In genomic region chr22:47837703-47838102, GRCh38 we compare ENCODE assay signal across 8 cellular contexts.
A peak's percentile ranks its signal among the peaks of the same experiment; 100 is the strongest.
DNase-seq lines count a peak whose midpoint lies in the region; ATAC-seq and TF ChIP-seq lines count a peak whose summit lies in the region.

No MANE protein-coding gene starts in this region.

- DNase-seq in GM10266 (ENCODE audit: extremely low spot score) = no peak
- DNase-seq in NCI-H524 treated with DMSO at 0.1 percent for 48 hours (lab: John Stamatoyannopoulos, UW) = peak; percentile 23
- DNase-seq in colonic mucosa = no peak
- no peak for DNase-seq in kidney glomerular epithelial cell (lab: John Stamatoyannopoulos, UW)
- DNase-seq in islet precursor cell = no peak
- DNase-seq in natural killer cell = no peak
- no peak for DNase-seq in dorsolateral prefrontal cortex

- no peak overlapping the region for H3K27ac ChIP-seq in 22Rv1
- H3K27ac ChIP-seq in colonic mucosa = no peak overlapping the region
- H3K27ac ChIP-seq in dorsolateral prefrontal cortex = no peak overlapping the region

- H3K36me3 Mint-ChIP-seq in natural killer cell = no peaks in the 10 kb centered on the region

- H3K27ac Mint-ChIP-seq in natural killer cell = no peak overlapping the region

- no peaks in the 10 kb centered on the region for H3K9me3 Mint-ChIP-seq in natural killer cell

- H3K4me1 ChIP-seq in colonic mucosa = no peaks in the 10 kb centered on the region

- no peaks in the 10 kb centered on the region for H3K4me1 Mint-ChIP-seq in natural killer cell

- peaks cover 35 to 60% of the 10 kb centered on the region in 2 donors for H3K27me3 Mint-ChIP-seq in natural killer cell (ENCODE audit: low read depth in 2 of 2)

- TF ChIP-seq CTCF in 22Rv1 (IDR thresholded peaks at IDR 0.05) (peak; percentile 59), GM10266 (IDR thresholded peaks at IDR 0.05; ENCODE audit: control insufficient read depth, insufficient read depth, low read depth, missing control alignments) (peak; percentile 29), colonic mucosa (IDR thresholded peaks at IDR 0.05) (peak; percentile 26), natural killer cell (IDR thresholded peaks at IDR 0.05) (no peak), dorsolateral prefrontal cortex (IDR thresholded peaks at IDR 0.05 in 54 of 56, conservative IDR thresholded peaks at IDR 0.05 in 2 of 56; ENCODE audit: low read depth in 1 of 56, partially characterized antibody in 56 of 56) (peak in 6 of 56 donors; percentile 4 to 18 (median 12))

- H3K9me3 ChIP-seq in colonic mucosa = no peaks in the 10 kb centered on the region

- intact Hi-C loops in colonic mucosa (cut with DNase I) (no loop called here), natural killer cell (cut with micrococcal nuclease) (no loop called here), dorsolateral prefrontal cortex (cut with DNase I) (no loop called here)

- H3K4me3 Mint-ChIP-seq in natural killer cell = no peak overlapping the region

- ATAC-seq in natural killer cell = no peak

- H3K36me3 ChIP-seq in colonic mucosa = no peaks in the 10 kb centered on the region

- H3K9ac ChIP-seq in colonic mucosa (ENCODE audit: low read depth in 2 of 2, low read length in 2 of 2) = no peak overlapping the region

- H3K4me3 ChIP-seq in colonic mucosa = no peak overlapping the region
- H3K4me3 ChIP-seq in dorsolateral prefrontal cortex = no peak overlapping the region

- no peaks in the 10 kb centered on the region for H3K27me3 ChIP-seq in colonic mucosa
- peaks cover 0 to 11% (median 0%) of the 10 kb centered on the region in 45 donors for H3K27me3 ChIP-seq in dorsolateral prefrontal cortex
